1 cellular context compared by ENCODE assay signal in genomic region chr19:7512400-7512851, GRCh38.
TF ChIP-seq lines count a peak whose summit lies in the region.

No MANE protein-coding gene starts in this region.

TF ChIP-seq in H1, 55 proteins besides CTCF, POLR2A, EP300 and RAD21:
- TF ChIP-seq NRF1 (IDR thresholded peaks at IDR 0.05; ENCODE audit: low read depth, low read length) (no peak), CHD7 (IDR thresholded peaks at IDR 0.05; ENCODE audit: insufficient replicate concordance, low read length) (no peak), YY1 (IDR thresholded peaks at IDR 0.05; ENCODE audit: low read depth, low read length) (no peak), RNF2 (IDR thresholded peaks at IDR 0.05; ENCODE audit: borderline replicate concordance, low read depth, low read length, missing control alignments, poor library complexity, severe bottlenecking) (no peak), SIX5 (IDR thresholded peaks at IDR 0.05; ENCODE audit: low read depth, low read length) (no peak), CHD2 (IDR thresholded peaks at IDR 0.05; ENCODE audit: low read length) (no peak), RFX5 (IDR thresholded peaks at IDR 0.05; ENCODE audit: borderline replicate concordance, low read depth, low read length) (no peak), KDM1A (IDR thresholded peaks at IDR 0.05; ENCODE audit: borderline replicate concordance, low read length) (no peak), ZNF274 (IDR thresholded peaks at IDR 0.05; ENCODE audit: borderline replicate concordance, extremely low read depth, low read length) (no peak), SIN3A (conservative IDR thresholded peaks at IDR 0.05 in 1 of 2, IDR thresholded peaks at IDR 0.05 in 1 of 2; ENCODE audit: low read depth in 1 of 2, low read length in 2 of 2) (no peak), SP1 (IDR thresholded peaks at IDR 0.05; ENCODE audit: low read depth, low read length) (no peak), KDM5A (IDR thresholded peaks at IDR 0.05; ENCODE audit: low read length) (no peak), EGR1 (IDR thresholded peaks at IDR 0.05; ENCODE audit: borderline replicate concordance, low read depth, low read length) (no peak), TBP (IDR thresholded peaks at IDR 0.05; ENCODE audit: low read depth, low read length) (no peak), ASH2L (IDR thresholded peaks at IDR 0.05; ENCODE audit: low read length) (no peak), JUN (IDR thresholded peaks at IDR 0.05; ENCODE audit: low read depth, low read length) (no peak), CREB1 (IDR thresholded peaks at IDR 0.05) (no peak), ATF2 (IDR thresholded peaks at IDR 0.05; ENCODE audit: low read length) (no peak)
